In the genomic region with DNA sequence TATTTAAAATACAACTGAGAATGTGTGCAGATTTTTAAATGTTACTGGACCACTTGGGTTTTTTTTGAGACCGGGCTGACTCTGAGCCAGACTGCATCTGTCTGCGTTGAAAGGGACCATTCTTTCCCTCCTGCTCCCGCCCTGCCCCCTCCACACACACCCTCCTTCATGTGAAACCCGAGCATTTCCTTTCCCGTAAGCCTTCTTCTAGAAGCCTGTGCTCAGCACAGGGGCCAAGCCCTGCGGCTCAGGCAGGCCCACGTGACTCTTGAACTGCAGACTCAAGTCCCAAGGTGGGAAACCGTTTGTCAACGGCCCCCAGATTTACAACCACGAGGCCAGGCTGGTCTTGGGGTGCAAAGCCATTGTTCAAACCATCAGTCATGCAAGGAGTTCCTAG, we compare ENCODE assay signal across 8 cellular contexts.
DNase-seq lines count a peak whose midpoint lies in the region; ATAC-seq and FAIRE-seq lines count a peak whose summit lies in the region.

No MANE protein-coding gene starts in this region.

- POLR2A ChIA-PET in activated CD4-positive, alpha-beta memory T cell treated with anti-CD3 and anti-CD28 coated beads for 36 hours (lab: Charles Lee) = interaction anchor here (2.0 kb wide), 1 partner anchor 25 kb away, joined by 5 read pairs; no protein-coding TSS in a partner anchor

- no peaks in the 10 kb centered on the region for H3K36me3 Mint-ChIP-seq in activated naive CD4-positive, alpha-beta T cell treated with anti-CD3 and anti-CD28 coated beads for 36 hours (ENCODE audit: low read depth)
- H3K36me3 Mint-ChIP-seq in activated CD4-positive, alpha-beta memory T cell treated with anti-CD3 and anti-CD28 coated beads for 36 hours = no peaks in the 10 kb centered on the region

- no peaks in the 10 kb centered on the region for H3K9me3 Mint-ChIP-seq in activated naive CD4-positive, alpha-beta T cell treated with anti-CD3 and anti-CD28 coated beads for 36 hours
- H3K9me3 Mint-ChIP-seq in activated CD4-positive, alpha-beta memory T cell treated with anti-CD3 and anti-CD28 coated beads for 36 hours = no peaks in the 10 kb centered on the region

- peak; percentile 73 for DNase-seq in activated naive CD4-positive, alpha-beta T cell treated with anti-CD3 and anti-CD28 coated beads for 36 hours
- no peak for DNase-seq in activated naive CD4-positive, alpha-beta T cell treated with Interleukin-2 at 50 U/mL for 16 hours
- peak; percentile 67 for DNase-seq in activated CD4-positive, alpha-beta memory T cell treated with anti-CD3 and anti-CD28 coated beads for 36 hours
- DNase-seq in frontal cortex (ENCODE audit: low spot score in 2 of 2) (peak; percentile 58 to 67), renal cortical epithelial cell (ENCODE audit: low read depth) (peak; percentile 54), CD1c-positive myeloid dendritic cell (ENCODE audit: extremely low spot score) (no peak), inferior parietal cortex (ENCODE audit: extremely low spot score) (no peak)

- no peak overlapping the region for H3K4me3 Mint-ChIP-seq in activated naive CD4-positive, alpha-beta T cell treated with anti-CD3 and anti-CD28 coated beads for 36 hours
- H3K4me3 Mint-ChIP-seq in activated CD4-positive, alpha-beta memory T cell treated with anti-CD3 and anti-CD28 coated beads for 36 hours = no peak overlapping the region

- peaks cover 38% of the 10 kb centered on the region for H3K4me1 Mint-ChIP-seq in activated naive CD4-positive, alpha-beta T cell treated with anti-CD3 and anti-CD28 coated beads for 36 hours (ENCODE audit: low read depth)
- peaks cover 48% of the 10 kb centered on the region for H3K4me1 Mint-ChIP-seq in activated CD4-positive, alpha-beta memory T cell treated with anti-CD3 and anti-CD28 coated beads for 36 hours (ENCODE audit: low read depth)

- no peak for ATAC-seq in HG03439 (IDR thresholded peaks at IDR 0.05; ENCODE audit: unreplicated experiment)

- CTCF ChIA-PET in activated naive CD4-positive, alpha-beta T cell treated with anti-CD3 and anti-CD28 coated beads for 36 hours (lab: Charles Lee) = interaction anchor here (0.6 to 1.5 kb wide), 4 partner anchors 25 to 85 kb away, joined by 3 to 7 read pairs (median 4); no protein-coding TSS in a partner anchor
- CTCF ChIA-PET in activated CD4-positive, alpha-beta memory T cell treated with anti-CD3 and anti-CD28 coated beads for 36 hours (lab: Charles Lee) = interaction anchor here (0.6 to 5.3 kb wide), 7 partner anchors 8 to 1358 kb away, joined by 3 to 81 read pairs (median 3); no protein-coding TSS in a partner anchor

- peaks cover 3% of the 10 kb centered on the region for H3K27me3 Mint-ChIP-seq in activated naive CD4-positive, alpha-beta T cell treated with anti-CD3 and anti-CD28 coated beads for 36 hours (ENCODE audit: low read depth)
- H3K27me3 Mint-ChIP-seq in activated CD4-positive, alpha-beta memory T cell treated with anti-CD3 and anti-CD28 coated beads for 36 hours = peaks cover 7% of the 10 kb centered on the region

- no peak overlapping the region for H3K27ac Mint-ChIP-seq in activated naive CD4-positive, alpha-beta T cell treated with anti-CD3 and anti-CD28 coated beads for 36 hours
- peak overlapping the region; percentile 43 for H3K27ac Mint-ChIP-seq in activated CD4-positive, alpha-beta memory T cell treated with anti-CD3 and anti-CD28 coated beads for 36 hours

- intact Hi-C loops in activated naive CD4-positive, alpha-beta T cell treated with anti-CD3 and anti-CD28 coated beads for 36 hours (cut with micrococcal nuclease) = loop anchor here (5.0 kb wide), 1 partner anchor 70 kb away; no protein-coding TSS in a partner anchor
- intact Hi-C loops in activated CD4-positive, alpha-beta memory T cell treated with anti-CD3 and anti-CD28 coated beads for 36 hours (cut with micrococcal nuclease) = loop anchor here (10.0 kb wide), 1 partner anchor 78 kb away; the partner anchor contains the start of gene FOXC1

- no peak for FAIRE-seq in frontal cortex (lab: Jason Lieb, UNC)

Comparison
In these comparisons a context has a peak if more than half of its experiments do, and no peak if none do; other contexts are left out.
1. DNase-seq: peak in activated naive CD4-positive, alpha-beta T cell treated with anti-CD3 and anti-CD28 coated beads for 36 hours (single experiment), activated CD4-positive, alpha-beta memory T cell treated with anti-CD3 and anti-CD28 coated beads for 36 hours (single experiment), frontal cortex (2 of 2) and renal cortical epithelial cell (single experiment); none in activated naive CD4-positive, alpha-beta T cell treated with Interleukin-2 at 50 U/mL for 16 hours (single experiment), CD1c-positive myeloid dendritic cell (single experiment) and inferior parietal cortex (single experiment).